In the genomic region with DNA sequence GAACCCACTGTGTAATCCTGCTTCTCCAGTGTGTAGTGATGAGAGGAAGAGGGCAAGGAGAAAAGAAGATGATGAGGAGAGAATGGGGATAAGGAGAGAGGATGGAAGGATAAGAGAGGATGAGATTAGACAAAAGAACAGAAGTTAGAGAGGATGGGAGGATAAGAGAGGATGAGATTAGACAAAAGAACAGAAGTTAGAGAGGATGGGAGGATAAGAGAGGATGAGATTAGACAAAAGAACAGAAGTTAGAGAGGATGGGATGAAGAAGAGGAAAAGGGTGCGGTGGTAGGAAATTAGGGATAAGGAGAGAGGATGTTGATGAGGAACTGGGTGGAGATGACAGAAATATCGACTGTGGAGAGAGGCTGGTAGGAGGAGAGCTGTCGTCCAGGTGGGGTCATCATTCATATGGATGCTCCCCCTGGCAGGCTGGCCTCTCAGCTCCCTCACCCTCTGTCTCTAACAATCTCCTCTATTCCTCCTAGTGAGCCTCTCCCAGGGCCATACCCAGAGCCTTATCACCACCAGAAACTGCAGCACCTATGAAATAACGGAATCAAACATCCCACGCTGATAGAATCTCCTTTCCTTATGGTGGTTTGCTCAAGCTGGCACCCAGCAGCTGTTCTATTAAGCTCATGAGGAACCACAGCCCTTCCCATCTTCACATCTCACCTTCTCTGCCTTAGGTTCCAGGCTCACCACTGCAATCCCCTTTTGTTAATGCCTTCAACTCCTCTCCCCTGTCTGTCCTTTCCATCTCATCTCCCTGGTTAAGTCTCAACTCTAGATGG, we compare ENCODE assay signal across 19 cellular contexts. TPM values are rescaled to one million over a fixed set of nuclear protein-coding genes. Genes with fewer than 3 reads are reported as not detected.
DNase-seq lines count a peak whose midpoint lies in the region; TF ChIP-seq lines count a peak whose summit lies in the region.
"Had no signal": no experiment of that assay in that cellular context is flagged by ENCODE, and none has a peak within 500 bp of the region (broad histone marks: within the 10 kb centered on the region; RNA-seq: fewer than 3 reads in every experiment).

No MANE protein-coding gene starts in this region.

- H3K9me3 ChIP-seq in spleen: no peaks in the 10 kb centered on the region
- H3K9me3 ChIP-seq in left ventricle myocardium inferior (replicated peaks): no peaks in the 10 kb centered on the region

- no peak overlapping the region for H3K4me3 ChIP-seq in NB4 (ENCODE audit: low read depth, low read length)
- no peak overlapping the region for H3K4me3 ChIP-seq in spleen
- H3K4me3 ChIP-seq in left ventricle myocardium inferior: no peak overlapping the region
- H3K4me3 ChIP-seq: BLaER1 treated with 17β-estradiol and CSF1 and Interleukin-3, amounts not matched to agents 10 nM and 100 nM had no signal

- peaks cover 0 to 30% (median 0%) of the 10 kb centered on the region in 7 donors for H3K27me3 ChIP-seq in spleen (replicated peaks in 1 of 7)
- peaks cover 55% of the 10 kb centered on the region for H3K27me3 ChIP-seq in left ventricle myocardium inferior (ENCODE audit: low read depth)
- H3K27me3 ChIP-seq: BLaER1 treated with 17β-estradiol and CSF1 and Interleukin-3, amounts not matched to agents 10 nM and 100 nM had no signal

- WGBS in spleen, 5 donors: 33 to 60% (median 50%) methylated on average over 5 of the region's 5 CpGs

- DNase-seq in NCI-H82 (lab: John Stamatoyannopoulos, UW): peak; percentile 38
- DNase-seq in NCI-H82 treated with DMSO at 0.1 percent for 48 hours (lab: John Stamatoyannopoulos, UW; ENCODE audit: unreplicated experiment): no peak
- DNase-seq in NB4 (ENCODE audit: low read depth): peak; percentile 65
- peak; percentile 5 for DNase-seq in spleen
- DNase-seq in SIG-M5 treated with dmso at 0.1 percent for 504 hours (lab: John Stamatoyannopoulos, UW; ENCODE audit: unreplicated experiment): no peak
- no peak for DNase-seq in left ventricle myocardium inferior
- DNase-seq: 8988T; CD8-positive, alpha-beta T cell; KG1; NCI-H1105 treated with DMSO at 0.1 percent for 48 hours; NCI-H2029 treated with DMSO at 0.1 percent for 48 hours; NCI-H226; NCI-H510A treated with DMSO at 0.1 percent for 48 hours; NCI-H748 treated with DMSO at 0.1 percent for 48 hours had no signal

- intact Hi-C loops in spleen (cut with DNase I; ENCODE audit: low total_unique reads): no loop called here
- intact Hi-C loops in left ventricle myocardium inferior (cut with micrococcal nuclease): loop anchor here (5.0 kb wide), 1 partner anchor 87 kb away; no protein-coding TSS in a partner anchor

- no peaks in the 10 kb centered on the region for H3K36me3 ChIP-seq in spleen
- H3K36me3 ChIP-seq in left ventricle myocardium inferior: no peaks in the 10 kb centered on the region
- H3K36me3 ChIP-seq: BLaER1 treated with 17β-estradiol and CSF1 and Interleukin-3, amounts not matched to agents 10 nM and 100 nM had no signal

- TF ChIP-seq CTCF in NB4 (IDR thresholded peaks at IDR 0.05; ENCODE audit: low read depth, low read length) (no peak), spleen (IDR thresholded peaks at IDR 0.05 in 8 of 11, conservative IDR thresholded peaks at IDR 0.05 in 3 of 11) (no peak), left ventricle myocardium inferior (IDR thresholded peaks at IDR 0.05; ENCODE audit: borderline replicate concordance) (no peak)

- no peak overlapping the region for H3K27ac ChIP-seq in spleen
- H3K27ac ChIP-seq in left ventricle myocardium inferior (replicated peaks): no peak overlapping the region
- H3K27ac ChIP-seq: BLaER1 treated with 17β-estradiol and CSF1 and Interleukin-3, amounts not matched to agents 10 nM and 100 nM had no signal

- TF ChIP-seq POLR2A in NB4 (IDR thresholded peaks at IDR 0.05; ENCODE audit: extremely low read depth, insufficient read length) (no peak), spleen (IDR thresholded peaks at IDR 0.05) (no peak)

- H3K4me1 ChIP-seq in spleen (peaks cover 0 to 56% (median 19%) of the 10 kb centered on the region in 6 donors), left ventricle myocardium inferior (peaks cover 7% of the 10 kb centered on the region)

RNA-seq across cellular contexts. Expression of a gene that starts 6.0 kb away (rescaled TPM):
- total RNA-seq in spleen (not detected), left ventricle myocardium inferior (not detected)
- not detected for polyA plus RNA-seq in spleen
- total RNA-seq: CD8-positive, alpha-beta T cell; Daoy; OCI-LY7; Right ventricle myocardium inferior; SK-MEL-5 had no signal

RNA-seq across cellular contexts. Expression of a gene that starts 8.3 kb away (rescaled TPM):
- total RNA-seq in spleen (1 to 10 TPM in 4 of 7 donors, under 1 TPM in 3; 0.64 to 9.6 (median 1.6) TPM), left ventricle myocardium inferior (not detected)
- polyA plus RNA-seq in spleen: 1 to 10 TPM; 1.2 to 3.5 (median 1.3) TPM
- total RNA-seq: CD8-positive, alpha-beta T cell; Daoy; Right ventricle myocardium inferior; SK-MEL-5 had no signal

RNA-seq across cellular contexts. Expression of a gene that starts 15.5 kb away (rescaled TPM):
- total RNA-seq in spleen (10 to 100 TPM; 34.3 to 43.2 (median 37.8) TPM), left ventricle myocardium inferior (25.2 TPM)
- 10 to 100 TPM; 28.0 to 47.0 (median 40.2) TPM for polyA plus RNA-seq in spleen

RNA-seq across cellular contexts. Expression of a gene that starts 15.8 kb away (rescaled TPM):
- total RNA-seq in spleen (100 to 1,000 TPM; 148 to 228 (median 211) TPM), left ventricle myocardium inferior (64.6 TPM)
- polyA plus RNA-seq in spleen: 100 to 1,000 TPM in 2 of 3 donors, 10 to 100 TPM in 1; 59.2 to 126 (median 119) TPM

RNA-seq across cellular contexts. Expression of a gene that starts 53.5 kb away (rescaled TPM):
- total RNA-seq in spleen: 1 to 10 TPM; 2.6 to 9.4 (median 6.5) TPM
- polyA plus RNA-seq in spleen: 1 to 10 TPM; 1.3 to 6.3 (median 3.1) TPM
- total RNA-seq in left ventricle myocardium inferior: 2.1 TPM

Comparison
In these comparisons a context has a peak if more than half of its experiments do, and no peak if none do; other contexts are left out.
1. DNase-seq: peak in NCI-H82 (single experiment), NB4 (single experiment) and spleen (single experiment); none in NCI-H82 treated with DMSO at 0.1 percent for 48 hours (single experiment), SIG-M5 treated with dmso at 0.1 percent for 504 hours (single experiment) and left ventricle myocardium inferior (single experiment).